8 cellular contexts compared by ENCODE assay signal in the genomic region with DNA sequence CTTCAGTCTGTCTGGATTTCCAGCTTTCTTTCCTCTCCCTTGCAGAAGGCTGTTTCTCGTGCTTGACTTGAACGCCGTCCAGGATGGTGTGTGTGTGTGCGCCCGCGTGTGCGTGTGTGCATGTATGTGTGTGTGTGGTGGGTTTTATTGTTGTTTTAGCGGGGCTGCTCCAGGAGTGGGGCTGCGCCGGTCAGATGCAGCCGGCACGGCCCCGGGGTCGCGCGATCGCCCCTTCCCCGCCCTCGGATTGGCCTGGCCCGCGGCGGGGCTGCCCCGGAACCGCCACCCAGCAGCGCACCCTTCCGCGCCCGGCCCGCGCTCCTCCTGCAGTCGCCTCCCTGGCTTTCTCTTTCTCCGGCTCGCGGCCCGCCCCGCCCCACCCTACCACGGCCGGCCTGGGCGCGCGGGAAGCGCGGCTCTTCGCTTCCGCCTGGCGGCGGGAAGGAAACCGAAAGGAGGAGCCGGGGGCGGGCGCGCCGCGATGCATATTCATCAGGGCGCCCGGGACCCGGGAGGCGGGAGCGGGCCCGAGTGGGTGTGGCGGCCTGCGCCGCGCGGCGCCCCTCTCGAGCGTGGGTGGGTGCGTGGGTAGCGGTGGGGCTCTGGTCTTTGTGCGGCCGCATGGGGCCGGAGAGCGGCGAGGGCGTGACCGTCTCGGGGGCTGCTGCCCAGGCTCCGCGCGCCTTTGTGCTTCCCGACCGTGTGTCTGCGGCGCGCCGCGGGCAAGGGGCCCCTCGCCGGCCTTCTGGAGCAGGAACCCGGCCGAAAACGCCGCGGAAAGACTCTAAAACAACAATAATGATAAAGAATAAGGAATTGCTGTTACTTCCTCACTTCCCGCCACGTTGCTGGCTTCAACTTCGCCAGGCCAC. TPM values are rescaled to one million over a fixed set of nuclear protein-coding genes. Genes with fewer than 3 reads are reported as not detected.
DNase-seq lines count a peak whose midpoint lies in the region; ATAC-seq and TF ChIP-seq lines count a peak whose summit lies in the region.

No MANE protein-coding gene starts in this region.

- no peaks in the 10 kb centered on the region for H3K27me3 ChIP-seq in right lobe of liver

- peak overlapping the region; percentile 63 to 86 (median 82) for H3K4me3 ChIP-seq in right lobe of liver

- WGBS in right lobe of liver (ENCODE audit: insufficient coverage, low coverage, low lambda C conversion rate, missing lambda C conversion rate): 0% methylated on average over 25 of the region's 98 CpGs

- ATAC-seq in GM18907 (IDR thresholded peaks at IDR 0.05; ENCODE audit: unreplicated experiment): peak; percentile 77
- ATAC-seq in HG03108 (IDR thresholded peaks at IDR 0.05; ENCODE audit: unreplicated experiment): peak; percentile 74
- ATAC-seq in right lobe of liver: peak; percentile 89 to 96 (median 94)

- H3K4me3 Mint-ChIP-seq in activated CD4-positive, alpha-beta T cell treated with anti-CD3 and anti-CD28 coated beads, Interleukin-2, amount 10 ng/mL, durations not matched to agents 24 days and 14 days: peak overlapping the region; percentile 86
- H3K4me3 Mint-ChIP-seq in dendritic cell treated with granulocyte-macrophage colony-stimulating factor and Interleukin-4, amounts not matched to agents 40 ng/mL and 50 ng/mL, for 4 days: peak overlapping the region; percentile 85

- intact Hi-C loops in activated CD4-positive, alpha-beta T cell treated with anti-CD3 and anti-CD28 coated beads, Interleukin-2, amount 10 ng/mL, durations not matched to agents 24 days and 14 days (cut with micrococcal nuclease): loop anchor here (1.0 to 2.0 kb wide), 3 partner anchors 8 to 1230 kb away; partner anchors contain the start of genes CCDC171, NFIB and ZDHHC21
- intact Hi-C loops in dendritic cell treated with granulocyte-macrophage colony-stimulating factor and Interleukin-4, amounts not matched to agents 40 ng/mL and 50 ng/mL, for 4 days (cut with micrococcal nuclease): no loop called here
- intact Hi-C loops in right lobe of liver (cut with DNase I): no loop called here

- H3K36me3 ChIP-seq in right lobe of liver: no peaks in the 10 kb centered on the region

- H3K27ac Mint-ChIP-seq in activated CD4-positive, alpha-beta T cell treated with anti-CD3 and anti-CD28 coated beads, Interleukin-2, amount 10 ng/mL, durations not matched to agents 24 days and 14 days: peak overlapping the region; percentile 76
- H3K27ac Mint-ChIP-seq in dendritic cell treated with granulocyte-macrophage colony-stimulating factor and Interleukin-4, amounts not matched to agents 40 ng/mL and 50 ng/mL, for 4 days: peak overlapping the region; percentile 66

- H3K9me3 ChIP-seq in right lobe of liver: no peaks in the 10 kb centered on the region

- peaks cover 70% of the 10 kb centered on the region for H3K27me3 Mint-ChIP-seq in activated CD4-positive, alpha-beta T cell treated with anti-CD3 and anti-CD28 coated beads, Interleukin-2, amount 10 ng/mL, durations not matched to agents 24 days and 14 days
- H3K27me3 Mint-ChIP-seq in dendritic cell treated with granulocyte-macrophage colony-stimulating factor and Interleukin-4, amounts not matched to agents 40 ng/mL and 50 ng/mL, for 4 days: peaks cover 64% of the 10 kb centered on the region

- H3K4me1 Mint-ChIP-seq in activated CD4-positive, alpha-beta T cell treated with anti-CD3 and anti-CD28 coated beads, Interleukin-2, amount 10 ng/mL, durations not matched to agents 24 days and 14 days: peaks cover 21% of the 10 kb centered on the region
- peaks cover 14% of the 10 kb centered on the region for H3K4me1 Mint-ChIP-seq in dendritic cell treated with granulocyte-macrophage colony-stimulating factor and Interleukin-4, amounts not matched to agents 40 ng/mL and 50 ng/mL, for 4 days (ENCODE audit: low read depth)

- DNase-seq in Ammon's horn (ENCODE audit: low spot score): peak; percentile 88
- peak; percentile 96 for DNase-seq in NCI-H345 (lab: John Stamatoyannopoulos, UW)
- DNase-seq in activated CD4-positive, alpha-beta T cell treated with anti-CD3 and anti-CD28 coated beads, Interleukin-2, amount 10 ng/mL, durations not matched to agents 24 days and 14 days: peak; percentile 96
- peak; percentile 95 for DNase-seq in right lobe of liver
- DNase-seq in stimulated activated CD4-positive, alpha-beta T cell treated with anti-CD3 and anti-CD28 coated beads, Interleukin-4, amount 100 ng/mL, for 24 hours: peak; percentile 70

- no peaks in the 10 kb centered on the region for H3K9me3 Mint-ChIP-seq in activated CD4-positive, alpha-beta T cell treated with anti-CD3 and anti-CD28 coated beads, Interleukin-2, amount 10 ng/mL, durations not matched to agents 24 days and 14 days
- H3K9me3 Mint-ChIP-seq in dendritic cell treated with granulocyte-macrophage colony-stimulating factor and Interleukin-4, amounts not matched to agents 40 ng/mL and 50 ng/mL, for 4 days: no peaks in the 10 kb centered on the region

- TF ChIP-seq POLR2A in right lobe of liver (IDR thresholded peaks at IDR 0.05): peak; percentile 77

- peaks cover 3% of the 10 kb centered on the region for H3K36me3 Mint-ChIP-seq in activated CD4-positive, alpha-beta T cell treated with anti-CD3 and anti-CD28 coated beads, Interleukin-2, amount 10 ng/mL, durations not matched to agents 24 days and 14 days (ENCODE audit: low read depth)
- H3K36me3 Mint-ChIP-seq in dendritic cell treated with granulocyte-macrophage colony-stimulating factor and Interleukin-4, amounts not matched to agents 40 ng/mL and 50 ng/mL, for 4 days (ENCODE audit: low read depth): no peaks in the 10 kb centered on the region

- TF ChIP-seq CTCF in right lobe of liver (IDR thresholded peaks at IDR 0.05): peak; percentile 44 to 66 (median 51)

- H3K27ac ChIP-seq in right lobe of liver: peak overlapping the region; percentile 87 to 95 (median 90)

- peaks cover 0 to 40% (median 15%) of the 10 kb centered on the region in 4 donors for H3K4me1 ChIP-seq in right lobe of liver

RNA-seq across cellular contexts. Expression of gene NFIB, which starts 8.5 kb away (rescaled TPM):
- not detected in 2 replicates for total RNA-seq in activated CD4-positive, alpha-beta T cell treated with anti-CD3 and anti-CD28 coated beads, Interleukin-2, amount 10 ng/mL, durations not matched to agents 24 days and 14 days
- total RNA-seq in right lobe of liver: 10 to 100 TPM; 23.0 to 45.3 (median 39.6) TPM

Comparison
In these comparisons a context has a peak if more than half of its experiments do, and no peak if none do; other contexts are left out.
1. Peak in every context shown above with its lines: DNase-seq, ATAC-seq, H3K4me3 ChIP-seq and H3K27ac ChIP-seq.
2. RNA of gene NFIB, which starts 8.5 kb away (total RNA-seq): 23.0 to 45.3 TPM in right lobe of liver; not detected in activated CD4-positive, alpha-beta T cell treated with anti-CD3 and anti-CD28 coated beads, Interleukin-2, amount 10 ng/mL, durations not matched to agents 24 days and 14 days; every median in the first group is over 10 times any median in the second.